In genomic region chr3:51530485-51530884, GRCh38 we compare ENCODE assay signal across 2 cellular contexts.
TF ChIP-seq lines count a peak whose summit lies in the region.

No MANE protein-coding gene starts in this region.

TF ChIP-seq in IMR-90, 13 proteins besides CTCF, POLR2A, EP300 and RAD21:
- TF ChIP-seq RCOR1 (IDR thresholded peaks at IDR 0.05; ENCODE audit: insufficient replicate concordance, low read length), result no peak

TF ChIP-seq in K562, 482 proteins besides CTCF, POLR2A, EP300 and RAD21:
- TF ChIP-seq RBM34 (IDR thresholded peaks at IDR 0.05; ENCODE audit: borderline replicate concordance, insufficient read depth, low read length) (no peak), PRDM10 (IDR thresholded peaks at IDR 0.05; ENCODE audit: partially characterized antibody) (peak; percentile 78), PREB (CRISPR knock-in tag; IDR thresholded peaks at IDR 0.05) (no peak)
